ENCODE assay signal across 8 cellular contexts in genomic region chr2:24489942-24490673, GRCh38. TPM values are rescaled to one million over a fixed set of nuclear protein-coding genes. Genes with fewer than 3 reads are reported as not detected.
DNase-seq lines count a peak whose midpoint lies in the region; ATAC-seq and TF ChIP-seq lines count a peak whose summit lies in the region.

No MANE protein-coding gene starts in this region.

- H3K4me3 ChIP-seq in Loucy (ENCODE audit: low read length, poor library complexity, severe bottlenecking) = peak overlapping the region; percentile 77
- H3K4me3 ChIP-seq in ascending aorta = peak overlapping the region; percentile 90 to 93
- peak overlapping the region; percentile 90 for H3K4me3 ChIP-seq in kidney epithelial cell (ENCODE audit: low read depth, low read length)
- H3K4me3 ChIP-seq in stomach smooth muscle (ENCODE audit: low read length in 2 of 2) = peak overlapping the region; percentile 33 to 70

- H3K79me2 ChIP-seq in Loucy (ENCODE audit: insufficient read depth, low read length) = peaks cover 36% of the 10 kb centered on the region

- H3K27me3 ChIP-seq in Loucy (ENCODE audit: insufficient read depth, low read length, poor library complexity, severe bottlenecking) (no peaks in the 10 kb centered on the region), ascending aorta (no peaks in the 10 kb centered on the region), kidney epithelial cell (ENCODE audit: control insufficient read depth, insufficient read depth, low read length) (no peaks in the 10 kb centered on the region), stomach smooth muscle (ENCODE audit: control insufficient read depth in 1 of 2, insufficient read depth in 2 of 2, low read length in 2 of 2) (no peaks in the 10 kb centered on the region)

- H3K4me1 ChIP-seq in ES-I3 (ENCODE audit: insufficient read depth, low read length) (no peaks in the 10 kb centered on the region; the same call in 1 of the 2 replicates), Loucy (ENCODE audit: insufficient read depth, low read length, poor library complexity, severe bottlenecking) (peaks cover 42% of the 10 kb centered on the region), ascending aorta (peaks cover 0 to 9% of the 10 kb centered on the region in 2 donors), stomach smooth muscle (ENCODE audit: control insufficient read depth, insufficient read depth, low read length) (peaks cover 16% of the 10 kb centered on the region)

- peaks cover 19% of the 10 kb centered on the region for H4K20me1 ChIP-seq in Loucy (ENCODE audit: insufficient read depth, low read length, poor library complexity, severe bottlenecking)

- H3K9ac ChIP-seq in ES-I3 (ENCODE audit: low read depth, low read length) (peak overlapping the region; percentile 61), Loucy (ENCODE audit: low read depth, low read length, poor library complexity, severe bottlenecking) (peak overlapping the region; percentile 76), stomach smooth muscle (ENCODE audit: low read length in 2 of 2) (peak overlapping the region; percentile 84 to 85)

- H3K27ac ChIP-seq in ascending aorta = peak overlapping the region; percentile 95 to 96
- H3K27ac ChIP-seq in stomach smooth muscle (ENCODE audit: low read length) = peak overlapping the region; percentile 91

- no peaks in the 10 kb centered on the region for H3F3A ChIP-seq in Loucy (ENCODE audit: low read depth)

- DNase-seq in ascending aorta (ENCODE audit: low spot score in 2 of 2) = no peak
- no peak for DNase-seq in kidney epithelial cell (ENCODE audit: low read depth)
- no peak for DNase-seq in T-helper 9 cell
- DNase-seq in epidermal melanocyte (ENCODE audit: insufficient read length, low spot score) = no peak

- H3K9me2 ChIP-seq in Loucy (replicated peaks; ENCODE audit: low read depth, low read length) = no peaks in the 10 kb centered on the region

- no peaks in the 10 kb centered on the region for H3K9me3 ChIP-seq in ES-I3 (ENCODE audit: control insufficient read depth, insufficient read depth, low read length)
- no peaks in the 10 kb centered on the region for H3K9me3 ChIP-seq in Loucy (ENCODE audit: insufficient read depth, low read depth, low read length)
- no peaks in the 10 kb centered on the region for H3K9me3 ChIP-seq in ascending aorta
- no peaks in the 10 kb centered on the region for H3K9me3 ChIP-seq in stomach smooth muscle (ENCODE audit: control insufficient read depth in 2 of 2, low read length in 2 of 2)

- ATAC-seq in HG03354 (IDR thresholded peaks at IDR 0.05; ENCODE audit: poor library complexity, severe bottlenecking, unreplicated experiment) = no peak

- peak overlapping the region; percentile 73 for H3K4me2 ChIP-seq in Loucy (ENCODE audit: low read depth, low read length, poor library complexity, severe bottlenecking)

- H3K36me3 ChIP-seq in ES-I3 (ENCODE audit: insufficient read depth, low read length) (no peaks in the 10 kb centered on the region), Loucy (ENCODE audit: insufficient read depth, low read length) (no peaks in the 10 kb centered on the region), ascending aorta (no peaks in the 10 kb centered on the region), kidney epithelial cell (ENCODE audit: control insufficient read depth, insufficient read depth, low read length) (no peaks in the 10 kb centered on the region), stomach smooth muscle (ENCODE audit: control insufficient read depth in 2 of 2, insufficient read depth in 2 of 2, low read length in 2 of 2) (no peaks in the 10 kb centered on the region)

- TF ChIP-seq CTCF in Loucy (conservative IDR thresholded peaks at IDR 0.05; ENCODE audit: low read length) (no peak), ascending aorta (IDR thresholded peaks at IDR 0.05) (no peak), kidney epithelial cell (IDR thresholded peaks at IDR 0.05; ENCODE audit: insufficient read depth, low read length, poor library complexity, severe bottlenecking) (no peak)

- intact Hi-C loops in ascending aorta (cut with DNase I) = loop anchor here (2.0 to 5.0 kb wide), 3 partner anchors 232 to 482 kb away; partner anchors contain the start of genes CENPO, DNAJC27 and PTRHD1

- H2AFZ ChIP-seq in Loucy (ENCODE audit: low read length) = peak overlapping the region; percentile 90

RNA-seq across cellular contexts. Expression of gene NCOA1, which starts 0.9 kb away (rescaled TPM):
- total RNA-seq in ascending aorta (19.3 TPM), kidney epithelial cell (13.1 and 13.3 TPM in 2 replicates)
